Comparison of ENCODE assay signal across 8 cellular contexts in genomic region chr1:161447757-161448332, GRCh38. TPM values are rescaled to one million over a fixed set of nuclear protein-coding genes. Genes with fewer than 3 reads are reported as not detected.
DNase-seq lines count a peak whose midpoint lies in the region; ATAC-seq and TF ChIP-seq lines count a peak whose summit lies in the region.
"Not testable (repeated sequence)": the region's sequence is repeated elsewhere in the genome, so short reads cannot be mapped to it uniquely, and the experiment has no call there.

No MANE protein-coding gene starts in this region.

- POLR2A ChIA-PET in activated CD4-positive, alpha-beta T cell treated with anti-CD3 and anti-CD28 coated beads for 36 hours (lab: Charles Lee) = not testable (repeated sequence)

- H3K27me3 ChIP-seq in foreskin keratinocyte = not testable (repeated sequence)

- H3K4me1 Mint-ChIP-seq in activated CD4-positive, alpha-beta T cell treated with anti-CD3 and anti-CD28 coated beads for 36 hours = not testable (repeated sequence)

- CTCF ChIA-PET in activated CD4-positive, alpha-beta T cell treated with anti-CD3 and anti-CD28 coated beads for 36 hours (lab: Charles Lee) = not testable (repeated sequence)

- H3K4me3 Mint-ChIP-seq in activated CD4-positive, alpha-beta T cell treated with anti-CD3 and anti-CD28 coated beads for 36 hours = not testable (repeated sequence)

- not testable (repeated sequence) for H3K27me3 Mint-ChIP-seq in activated CD4-positive, alpha-beta T cell treated with anti-CD3 and anti-CD28 coated beads for 36 hours

- H3K9me3 Mint-ChIP-seq in activated CD4-positive, alpha-beta T cell treated with anti-CD3 and anti-CD28 coated beads for 36 hours (ENCODE audit: low read depth) = not testable (repeated sequence)

- not testable (repeated sequence) for DNase-seq in activated CD4-positive, alpha-beta T cell treated with anti-CD3 and anti-CD28 coated beads for 36 hours; foreskin keratinocyte; stimulated activated naive CD8-positive, alpha-beta T cell treated with anti-CD3 and anti-CD28 coated beads, Interleukin-15, Interleukin-2, amounts not matched to agents 100 U/mL and 50 U/mL, for 24 hours

- intact Hi-C loops in activated CD4-positive, alpha-beta T cell treated with anti-CD3 and anti-CD28 coated beads for 36 hours (cut with DNase I, micrococcal nuclease) = loop anchor here (10.0 kb wide), 1 partner anchor 53 kb away; no protein-coding TSS in a partner anchor

- not testable (repeated sequence) for H3K36me3 Mint-ChIP-seq in activated CD4-positive, alpha-beta T cell treated with anti-CD3 and anti-CD28 coated beads for 36 hours (ENCODE audit: low read depth)

- H3K27ac ChIP-seq in foreskin keratinocyte = not testable (repeated sequence)

- TF ChIP-seq CTCF in foreskin keratinocyte (conservative IDR thresholded peaks at IDR 0.05) = not testable (repeated sequence)

- ATAC-seq in GM18511 (IDR thresholded peaks at IDR 0.05; ENCODE audit: unreplicated experiment) (peak; percentile 37), GM19452 (IDR thresholded peaks at IDR 0.05; ENCODE audit: unreplicated experiment) (peak; percentile 26), GM21737 (IDR thresholded peaks at IDR 0.05; ENCODE audit: unreplicated experiment) (peak; percentile 26), HG02884 (IDR thresholded peaks at IDR 0.05; ENCODE audit: unreplicated experiment) (peak; percentile 11), HG03460 (IDR thresholded peaks at IDR 0.05; ENCODE audit: unreplicated experiment) (peak; percentile 9), foreskin keratinocyte (peak; percentile 12)
- peak; percentile 27 for ATAC-seq in activated CD4-positive, alpha-beta T cell treated with anti-CD3 and anti-CD28 coated beads for 36 hours
- peak; percentile 45 for ATAC-seq in stimulated activated naive CD8-positive, alpha-beta T cell treated with anti-CD3 and anti-CD28 coated beads, Interleukin-15, Interleukin-2, amounts not matched to agents 100 U/mL and 50 U/mL, for 24 hours

- not testable (repeated sequence) for H3K4me1 ChIP-seq in foreskin keratinocyte

- not testable (repeated sequence) for H3K27ac Mint-ChIP-seq in activated CD4-positive, alpha-beta T cell treated with anti-CD3 and anti-CD28 coated beads for 36 hours

RNA-seq across cellular contexts. Expression of gene FCGR2A, which starts 57.4 kb away (rescaled TPM):
- total RNA-seq in activated CD4-positive, alpha-beta T cell treated with anti-CD3 and anti-CD28 coated beads for 36 hours = not detected
- not detected in 2 replicates for total RNA-seq in foreskin keratinocyte
- not detected in 2 replicates for polyA plus RNA-seq in foreskin keratinocyte
